ENCODE assay signal across 8 cellular contexts in the genomic region with DNA sequence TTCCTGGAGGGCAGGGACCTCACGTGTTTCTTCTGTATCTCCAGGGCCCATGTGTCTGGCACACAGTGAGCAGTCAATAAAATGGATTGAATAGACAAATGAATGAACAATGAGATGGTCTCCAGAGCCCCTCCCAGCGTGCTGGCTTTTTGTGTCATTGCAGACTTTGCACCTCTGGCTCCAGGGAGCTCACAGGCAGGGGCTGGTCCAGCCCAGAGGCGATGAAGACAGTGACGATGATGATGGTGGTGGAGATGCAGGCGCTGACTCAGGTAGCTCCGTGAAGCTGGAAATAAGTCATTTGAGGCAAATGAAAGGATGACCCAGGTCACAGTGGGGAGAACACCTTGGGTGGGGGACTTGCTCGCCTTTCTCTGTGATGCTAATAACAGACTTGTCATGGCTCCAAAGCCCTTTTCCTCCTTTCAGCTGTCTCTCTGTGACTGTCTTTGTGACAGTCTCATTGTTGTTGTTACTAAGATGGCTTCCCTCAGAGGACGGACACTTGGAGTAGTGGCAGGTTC. TPM values are rescaled to one million over a fixed set of nuclear protein-coding genes. Genes with fewer than 3 reads are reported as not detected.
DNase-seq lines count a peak whose midpoint lies in the region; ATAC-seq and TF ChIP-seq lines count a peak whose summit lies in the region.

No MANE protein-coding gene starts in this region.

- no peaks in the 10 kb centered on the region for H3K9me3 Mint-ChIP-seq in T-helper 2 cell treated with Interferon-gamma antibody and Interleukin-4, amounts not matched to agents 5 μg/mL and 100 μg/mL, for 36 hours

- H3K9me3 ChIP-seq in Panc1 (ENCODE audit: control insufficient read depth, insufficient read depth, low read depth, low read length) (no peaks in the 10 kb centered on the region), skeletal muscle tissue (ENCODE audit: control insufficient read depth in 3 of 3, low read length in 3 of 3) (no peaks in the 10 kb centered on the region)

- H3K27me3 ChIP-seq in Panc1 (ENCODE audit: control insufficient read depth, insufficient read depth, low read length) (no peaks in the 10 kb centered on the region), skeletal muscle tissue (ENCODE audit: control insufficient read depth in 3 of 3, insufficient read depth in 3 of 3, low read length in 3 of 3) (peaks cover 3 to 8% (median 3%) of the 10 kb centered on the region in 3 donors)

- H3K27ac ChIP-seq in Panc1 (ENCODE audit: low read length) (peak overlapping the region; percentile 36; the same call in 1 of the 2 replicates), skeletal muscle tissue (ENCODE audit: low read depth, low read length) (no peak overlapping the region)

- H3K4me1 ChIP-seq in Panc1 (ENCODE audit: control insufficient read depth, insufficient read depth, low read length) (peaks cover 4% of the 10 kb centered on the region), skeletal muscle tissue (ENCODE audit: control insufficient read depth in 3 of 3, insufficient read depth in 3 of 3, low read length in 3 of 3) (peaks cover 6 to 14% (median 9%) of the 10 kb centered on the region in 3 donors)

- CTCF ChIA-PET in Panc1 (lab: Charles Lee): interaction anchor here (1.0 to 2.5 kb wide), 3 partner anchors 113 to 146 kb away, joined by 3 to 8 read pairs (median 3); partner anchors contain the start of gene CCNJL

- no peak for TF ChIP-seq CTCF in Panc1 (IDR thresholded peaks at IDR 0.05)
- no peak for TF ChIP-seq CTCF in foreskin fibroblast (IDR thresholded peaks at IDR 0.05; ENCODE audit: low read depth, low read length)

- BruUV-seq in Panc1 (replicated peaks; lab: Mats Ljungman, UMichigan): no TSS peak

- H3K4me3 ChIP-seq in Panc1 (ENCODE audit: low read depth in 2 of 2, low read length in 2 of 2) (peak overlapping the region; percentile 42 to 62), foreskin fibroblast (ENCODE audit: low read depth in 1 of 2, low read length in 2 of 2) (peak overlapping the region; percentile 2 to 48), skeletal muscle tissue (ENCODE audit: low read length in 3 of 3) (peak overlapping the region; percentile 43 to 69 (median 45))

- peak overlapping the region in 2 of 3 donors; percentile 20 to 75 for H3K9ac ChIP-seq in skeletal muscle tissue (ENCODE audit: low read depth in 1 of 3, low read length in 3 of 3)

- ATAC-seq in GM21825 (IDR thresholded peaks at IDR 0.05; ENCODE audit: unreplicated experiment) (peak; percentile 17), Panc1 (no peak), HG02588 (IDR thresholded peaks at IDR 0.05; ENCODE audit: unreplicated experiment) (no peak)

- POLR2A ChIA-PET in Panc1 (lab: Charles Lee): no interaction called here

- H3K36me3 ChIP-seq in Panc1 (ENCODE audit: control insufficient read depth, insufficient read depth, low read length): no peaks in the 10 kb centered on the region
- no peaks in the 10 kb centered on the region for H3K36me3 ChIP-seq in skeletal muscle tissue (ENCODE audit: control insufficient read depth in 3 of 3, insufficient read depth in 3 of 3, low read length in 3 of 3)

- in situ Hi-C loops in Panc1 (cut with HindIII; ENCODE audit: low pct_unique_long_range_greater_than_20kb, low sequenced_read_pairs): no loop called here

- no peaks in the 10 kb centered on the region for H3K36me3 Mint-ChIP-seq in T-helper 2 cell treated with Interferon-gamma antibody and Interleukin-4, amounts not matched to agents 5 μg/mL and 100 μg/mL, for 36 hours (ENCODE audit: low read depth)

- peaks cover 5% of the 10 kb centered on the region for H3K4me1 Mint-ChIP-seq in T-helper 2 cell treated with Interferon-gamma antibody and Interleukin-4, amounts not matched to agents 5 μg/mL and 100 μg/mL, for 36 hours (ENCODE audit: low read depth)

- no peak overlapping the region for H3K4me3 Mint-ChIP-seq in T-helper 2 cell treated with Interferon-gamma antibody and Interleukin-4, amounts not matched to agents 5 μg/mL and 100 μg/mL, for 36 hours

- DNase-seq in Panc1 (ENCODE audit: low read depth, low spot score) (no peak), foreskin fibroblast (no peak), NCI-H2029 treated with DMSO at 0.1 percent for 48 hours (lab: John Stamatoyannopoulos, UW) (no peak), SHP77 (lab: John Stamatoyannopoulos, UW) (no peak)
- DNase-seq in T-helper 2 cell treated with Interferon-gamma antibody and Interleukin-4, amounts not matched to agents 5 μg/mL and 100 μg/mL, for 36 hours (ENCODE audit: low spot score): no peak

- no peak overlapping the region for H3K27ac Mint-ChIP-seq in T-helper 2 cell treated with Interferon-gamma antibody and Interleukin-4, amounts not matched to agents 5 μg/mL and 100 μg/mL, for 36 hours

- H3K27me3 Mint-ChIP-seq in T-helper 2 cell treated with Interferon-gamma antibody and Interleukin-4, amounts not matched to agents 5 μg/mL and 100 μg/mL, for 36 hours (ENCODE audit: low read depth): peaks cover 16% of the 10 kb centered on the region

- intact Hi-C loops in Panc1 (cut with micrococcal nuclease; ENCODE audit: unreplicated experiment): loop anchor here (1.0 kb wide), 2 partner anchors 146 to 192 kb away; no protein-coding TSS in a partner anchor

RNA-seq across cellular contexts. Expression of gene FABP6, which starts 30.4 kb away (rescaled TPM):
- total RNA-seq in Panc1 (2021; ENCODE audit: unreplicated experiment): 0.31 TPM
- not detected for polyA plus RNA-seq in Panc1 (2012; ENCODE audit: insufficient read length)
- not detected for total RNA-seq in skeletal muscle tissue
